ENCODE assay signal across 2 cellular contexts in the genomic region with DNA sequence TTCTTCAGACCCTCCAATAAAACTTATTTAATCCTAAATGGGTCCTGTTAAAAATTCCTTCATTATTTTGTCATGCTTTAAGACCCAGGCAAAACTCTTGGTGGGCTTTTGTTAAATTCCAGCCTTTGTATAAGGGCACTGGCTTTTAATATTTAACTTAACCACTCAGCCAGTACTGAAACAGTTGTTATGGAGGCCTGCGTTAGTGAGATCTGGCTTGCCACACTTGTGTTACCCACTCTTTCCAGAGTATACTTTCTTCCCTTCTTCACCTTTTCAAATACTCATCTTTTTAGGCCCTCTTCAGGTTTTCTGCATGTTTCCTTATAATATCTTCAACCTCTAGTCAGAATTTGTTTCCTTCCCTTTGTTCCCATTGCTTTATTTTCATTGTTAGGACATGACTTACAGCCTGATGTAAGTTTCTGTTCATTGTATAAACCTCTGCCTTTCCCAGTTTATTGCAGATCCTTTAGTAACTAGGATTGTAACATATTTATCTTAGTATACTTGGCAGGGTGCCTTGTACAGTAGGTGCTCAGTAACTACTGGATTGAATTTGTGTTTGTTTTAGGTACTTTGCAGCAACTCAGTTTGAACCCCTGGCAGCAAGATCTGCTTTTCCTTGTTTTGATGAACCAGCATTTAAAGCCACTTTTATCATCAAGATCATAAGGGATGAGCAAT.
TF ChIP-seq lines count a peak whose summit lies in the region.

No MANE protein-coding gene starts in this region.

TF ChIP-seq in HEK293, 187 proteins besides CTCF, POLR2A, EP300 and RAD21 (continues in another document):
- TF ChIP-seq, protein P1, sequence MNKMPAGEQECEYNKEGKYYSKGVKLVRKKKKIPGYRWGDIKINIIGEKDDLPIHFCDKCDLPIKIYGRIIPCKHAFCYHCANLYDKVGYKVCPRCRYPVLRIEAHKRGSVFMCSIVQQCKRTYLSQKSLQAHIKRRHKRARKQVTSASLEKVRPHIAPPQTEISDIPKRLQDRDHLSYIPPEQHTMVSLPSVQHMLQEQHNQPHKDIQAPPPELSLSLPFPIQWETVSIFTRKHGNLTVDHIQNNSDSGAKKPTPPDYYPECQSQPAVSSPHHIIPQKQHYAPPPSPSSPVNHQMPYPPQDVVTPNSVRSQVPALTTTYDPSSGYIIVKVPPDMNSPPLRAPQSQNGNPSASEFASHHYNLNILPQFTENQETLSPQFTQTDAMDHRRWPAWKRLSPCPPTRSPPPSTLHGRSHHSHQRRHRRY (tag by site-specific recombination; IDR thresholded peaks at IDR 0.05), result no peak
- TF ChIP-seq ZNF837 (tag by site-specific recombination; IDR thresholded peaks at IDR 0.05), result no peak
- TF ChIP-seq ZBTB1 (tag by site-specific recombination; IDR thresholded peaks at IDR 0.05), result no peak
- no peak for TF ChIP-seq ZNF280D (tag by site-specific recombination; IDR thresholded peaks at IDR 0.05)
- no peak for TF ChIP-seq ZNF555 (tag by site-specific recombination; conservative IDR thresholded peaks at IDR 0.05)
- peak; percentile 80 for TF ChIP-seq OSR2 (tag by site-specific recombination; IDR thresholded peaks at IDR 0.05)
- no peak for TF ChIP-seq ZNF426 (tag by site-specific recombination; IDR thresholded peaks at IDR 0.05)
- no peak for TF ChIP-seq SETDB1 (IDR thresholded peaks at IDR 0.05; ENCODE audit: insufficient read length, low read length)
- no peak for TF ChIP-seq ZNF654 (tag by site-specific recombination; IDR thresholded peaks at IDR 0.05; ENCODE audit: low read depth)
- TF ChIP-seq PRDM6 (tag by site-specific recombination; IDR thresholded peaks at IDR 0.05), result peak; percentile 85
- TF ChIP-seq ZNF366 (tag by site-specific recombination; conservative IDR thresholded peaks at IDR 0.05), result 0 out of 2 replicates have a peak, but pooled peaks have one; percentile 20
- no peak for TF ChIP-seq ZNF558 (tag by site-specific recombination; IDR thresholded peaks at IDR 0.05)
- no peak for TF ChIP-seq ZFP3 (tag by site-specific recombination; IDR thresholded peaks at IDR 0.05; ENCODE audit: low read depth)
- TF ChIP-seq ZSCAN30 (tag by site-specific recombination; IDR thresholded peaks at IDR 0.05), result peak; percentile 35; the same call in 1 of the 2 replicates
- no peak for TF ChIP-seq ZNF280C (tag by site-specific recombination; IDR thresholded peaks at IDR 0.05)
- TF ChIP-seq FEZF1 (tag by site-specific recombination; IDR thresholded peaks at IDR 0.05), result peak; percentile 88
- TF ChIP-seq KLF17 (tag by site-specific recombination; IDR thresholded peaks at IDR 0.05), result no peak
- no peak for TF ChIP-seq YY2 (tag by site-specific recombination; IDR thresholded peaks at IDR 0.05)
- TF ChIP-seq SP7 (tag by site-specific recombination; IDR thresholded peaks at IDR 0.05), result no peak
- TF ChIP-seq OVOL3 (tag by site-specific recombination; IDR thresholded peaks at IDR 0.05), result no peak

TF ChIP-seq in endothelial cell of umbilical vein, 7 proteins besides CTCF, POLR2A, EP300 and RAD21 (continued from another document):
- no peak for TF ChIP-seq EZH2 (IDR thresholded peaks at IDR 0.05; ENCODE audit: borderline replicate concordance, low read depth, low read length, severe bottlenecking)
